ENCODE assay signal across 19 cellular contexts in genomic region chr6:106772270-106773142, GRCh38.
"Had no signal": no experiment of that assay in that cellular context is flagged by ENCODE, and none has a peak within 500 bp of the region (broad histone marks: within the 10 kb centered on the region; RNA-seq: fewer than 3 reads in every experiment).

No MANE protein-coding gene starts in this region.

- H3K27ac Mint-ChIP-seq: activated naive CD4-positive, alpha-beta T cell treated with anti-CD3 and anti-CD28 coated beads, Interleukin-2, amount 50 U/mL, for 72 hours; activated T-helper 1 cell treated with anti-CD3 and anti-CD28 coated beads, Interleukin-12 subunit alpha, Interleukin-12 subunit beta, Interleukin-2, Interleukin-4 antibody, amounts not matched to agents 30 ng/mL and 10 ng/mL and 1 ng/mL, durations not matched to agents 14 hours and 24 hours and 36 hours; stimulated activated naive CD8-positive, alpha-beta T cell treated with anti-CD3 and anti-CD28 coated beads, Interleukin-15, amount 100 ng/mL, for 72 hours had no signal

- H3K4me3 Mint-ChIP-seq: activated T-helper 1 cell treated with anti-CD3 and anti-CD28 coated beads, Interleukin-12 subunit alpha, Interleukin-12 subunit beta, Interleukin-2, Interleukin-4 antibody, amounts not matched to agents 30 ng/mL and 10 ng/mL and 1 ng/mL, durations not matched to agents 14 hours and 24 hours and 36 hours; stimulated activated naive CD8-positive, alpha-beta T cell treated with anti-CD3 and anti-CD28 coated beads, Interleukin-15, amount 100 ng/mL, for 72 hours had no signal

- H3K4me1 ChIP-seq: adrenal gland, gastrocnemius medialis, heart left ventricle, lower lobe of right lung, prostate gland, right atrium auricular region had no signal

- H3K4me1 Mint-ChIP-seq: stimulated activated naive CD8-positive, alpha-beta T cell treated with anti-CD3 and anti-CD28 coated beads, Interleukin-15, amount 100 ng/mL, for 72 hours had no signal

- H3K36me3 ChIP-seq: adrenal gland, gastrocnemius medialis, heart left ventricle, lower lobe of right lung, prostate gland, right atrium auricular region, suprapubic skin, WERI-Rb-1 had no signal

- ATAC-seq: activated naive CD4-positive, alpha-beta T cell treated with anti-CD3 and anti-CD28 coated beads, Interleukin-2, amount 50 U/mL, for 72 hours; gastrocnemius medialis; heart left ventricle; stimulated activated naive CD8-positive, alpha-beta T cell treated with anti-CD3 and anti-CD28 coated beads, Interleukin-15, amount 100 ng/mL, for 72 hours had no signal

- H3K27me3 Mint-ChIP-seq: type B pancreatic cell had no signal

- H3K4me3 ChIP-seq: adrenal gland, gastrocnemius medialis, heart left ventricle, lower lobe of right lung, prostate gland, right atrium auricular region, suprapubic skin had no signal

- DNase-seq: activated CD4-positive, alpha-beta T cell treated with anti-CD3 and anti-CD28 coated beads for 1 hour; activated CD4-positive, alpha-beta T cell treated with anti-CD3 and anti-CD28 coated beads, Interleukin-2, amount 50 U/mL, for 48 hours; activated gamma-delta T cell treated with Interleukin-2 at 50 U/mL for 16 hours; adrenal gland; effector CD4-positive, alpha-beta T cell; gastrocnemius medialis; heart left ventricle; lower lobe of right lung; stimulated activated CD4-positive, alpha-beta T cell treated with anti-CD3 and anti-CD28 coated beads, Interleukin-4, amount 100 ng/mL, for 1 hour; stimulated activated naive CD8-positive, alpha-beta T cell treated with anti-CD3 and anti-CD28 coated beads, Interleukin-15, amount 100 ng/mL, for 72 hours; T-helper 2 cell; WERI-Rb-1 had no signal

- H3K27me3 ChIP-seq: adrenal gland, gastrocnemius medialis, right atrium auricular region, suprapubic skin had no signal

- H3K9me3 ChIP-seq: adrenal gland, gastrocnemius medialis, prostate gland had no signal

- FAIRE-seq: astrocyte had no signal

- H3K36me3 Mint-ChIP-seq: activated naive CD4-positive, alpha-beta T cell treated with anti-CD3 and anti-CD28 coated beads, Interleukin-2, amount 50 U/mL, for 72 hours; type B pancreatic cell had no signal

- H3K27ac ChIP-seq: adrenal gland, gastrocnemius medialis, heart left ventricle, lower lobe of right lung, prostate gland, right atrium auricular region, suprapubic skin, WERI-Rb-1 had no signal
